Comparison of ENCODE assay signal across 26 cellular contexts in the genomic region with DNA sequence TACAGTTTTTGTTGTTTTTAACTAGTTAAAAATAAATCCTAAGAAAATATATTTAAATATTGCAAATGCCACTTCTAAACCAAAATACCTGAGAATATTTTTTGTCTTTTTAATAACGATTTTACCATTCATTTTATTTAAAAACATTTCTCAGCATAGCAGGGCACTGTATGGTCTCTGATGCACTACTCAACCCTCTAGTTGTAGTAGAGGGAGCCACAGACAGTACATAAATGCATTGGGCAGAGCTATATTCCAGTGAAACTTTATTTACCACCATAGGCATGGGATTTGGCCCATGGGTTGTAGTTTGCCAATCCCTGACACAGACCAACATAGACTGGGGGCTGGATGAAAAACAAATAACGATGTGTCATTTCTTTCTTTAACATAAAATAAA.
"Had no signal": no experiment of that assay in that cellular context is flagged by ENCODE, and none has a peak within 500 bp of the region (broad histone marks: within the 10 kb centered on the region; RNA-seq: fewer than 3 reads in every experiment).

No MANE protein-coding gene starts in this region.

- H3K4me3 ChIP-seq: K562, PC-9, Peyer's patch, SJSA1 had no signal

- H3K27me3 Mint-ChIP-seq: IgD-negative memory B cell had no signal

- H3K9me3 Mint-ChIP-seq: IgD-negative memory B cell had no signal

- H3K27me3 ChIP-seq: Peyer's patch, SJSA1 had no signal

- H3K4me1 ChIP-seq: Peyer's patch, SJSA1 had no signal

- H3K9me3 ChIP-seq: Peyer's patch, SJSA1, SK-N-SH had no signal

- H3K36me3 ChIP-seq: Peyer's patch, SJSA1 had no signal

- H2AFZ ChIP-seq: PC-9 had no signal

- H3K27ac ChIP-seq: KMS-11, PC-9, Peyer's patch, SJSA1 had no signal

- H3K4me2 ChIP-seq: KMS-11, PC-9, SK-N-SH had no signal

- ATAC-seq: K562, Right ventricle myocardium inferior, T-cell had no signal

- DNase-seq: Kasumi-1; MM.1S; NCI-H1092 treated with DMSO at 0.1 percent for 48 hours; NCI-H1436; NCI-H187; NCI-H2029; NCI-H2081 treated with DMSO at 0.1 percent for 48 hours; NCI-H2171; NCI-H226; NCI-H446; NCI-H510A; NCI-H524 treated with DMSO at 0.1 percent for 48 hours; NCI-H774; NK-92 treated with Interleukin-12 subunit alpha and Interleukin-12 subunit beta, amount 100 ng/mL, for 24 hours; OCI-M1; PC-9; Peyer's patch; SHP77 treated with DMSO at 0.1 percent for 48 hours; SW 1271; T-cell had no signal

- H3K4me3 Mint-ChIP-seq: T-cell had no signal

- H3K27ac Mint-ChIP-seq: T-cell had no signal

- H3K4me1 Mint-ChIP-seq: T-cell had no signal

- FAIRE-seq: K562 had no signal

- H3K9ac ChIP-seq: KMS-11, SK-N-SH had no signal
